ENCODE assay signal across 14 cellular contexts in genomic region chr4:39732728-39733127, GRCh38. TPM values are rescaled to one million over a fixed set of nuclear protein-coding genes. Genes with fewer than 3 reads are reported as not detected.
DNase-seq lines count a peak whose midpoint lies in the region; ATAC-seq, FAIRE-seq and TF ChIP-seq lines count a peak whose summit lies in the region.
"Had no signal": no experiment of that assay in that cellular context is flagged by ENCODE, and none has a peak within 500 bp of the region (broad histone marks: within the 10 kb centered on the region; RNA-seq: fewer than 3 reads in every experiment).

No MANE protein-coding gene starts in this region.

- H3K4me1 Mint-ChIP-seq in activated CD8-positive, alpha-beta T cell treated with anti-CD3 and anti-CD28 coated beads for 36 hours (ENCODE audit: low read depth): peaks cover 26% of the 10 kb centered on the region
- peaks cover 6% of the 10 kb centered on the region for H3K4me1 Mint-ChIP-seq in activated CD8-positive, alpha-beta T cell treated with anti-CD3 and anti-CD28 coated beads, Interleukin-2, amount 10 ng/mL, durations not matched to agents 7 days and 5 days (ENCODE audit: low read depth)
- H3K4me1 Mint-ChIP-seq in stimulated activated naive B cell treated with anti-CD40 and anti-IgM and Interleukin-4, amounts not matched to agents 10 μg/mL and 1 μg/mL and 100 μg/mL, for 72 hours: peaks cover 12 to 28% of the 10 kb centered on the region in 2 donors

- H3K27me3 Mint-ChIP-seq in activated CD8-positive, alpha-beta T cell treated with anti-CD3 and anti-CD28 coated beads for 36 hours: no peaks in the 10 kb centered on the region
- no peaks in the 10 kb centered on the region for H3K27me3 Mint-ChIP-seq in activated CD8-positive, alpha-beta T cell treated with anti-CD3 and anti-CD28 coated beads, Interleukin-2, amount 10 ng/mL, durations not matched to agents 7 days and 5 days (ENCODE audit: low read depth)
- H3K27me3 Mint-ChIP-seq in stimulated activated naive B cell treated with anti-CD40 and anti-IgM and Interleukin-4, amounts not matched to agents 10 μg/mL and 1 μg/mL and 100 μg/mL, for 72 hours: no peaks in the 10 kb centered on the region

- POLR2A ChIA-PET in activated CD8-positive, alpha-beta T cell treated with anti-CD3 and anti-CD28 coated beads for 36 hours (lab: Charles Lee): interaction anchor here (0.7 to 2.0 kb wide), 3 partner anchors 13 to 937 kb away, joined by 3 to 4 read pairs (median 4); no protein-coding TSS in a partner anchor
- POLR2A ChIA-PET in activated CD8-positive, alpha-beta T cell treated with anti-CD3 and anti-CD28 coated beads, Interleukin-2, amount 10 ng/mL, durations not matched to agents 7 days and 5 days (lab: Charles Lee): no interaction called here

- peak; percentile 61 for FAIRE-seq in RCC 7860 (lab: Jason Lieb, UNC)
- FAIRE-seq: HepG2 had no signal

- ATAC-seq in activated CD8-positive, alpha-beta T cell treated with anti-CD3 and anti-CD28 coated beads for 36 hours: no peak
- ATAC-seq in activated CD8-positive, alpha-beta T cell treated with anti-CD3 and anti-CD28 coated beads, Interleukin-2, amount 10 ng/mL, durations not matched to agents 7 days and 5 days: no peak
- ATAC-seq in stimulated activated naive B cell treated with anti-CD40 and anti-IgM and Interleukin-4, amounts not matched to agents 10 μg/mL and 1 μg/mL and 100 μg/mL, for 72 hours (replicated peaks): peak; percentile 33 to 39
- no peak for ATAC-seq in HG03521 (IDR thresholded peaks at IDR 0.05; ENCODE audit: unreplicated experiment)
- ATAC-seq: HCT116, HepG2 had no signal

- peaks cover 13% of the 10 kb centered on the region for H3K36me3 Mint-ChIP-seq in activated CD8-positive, alpha-beta T cell treated with anti-CD3 and anti-CD28 coated beads for 36 hours (ENCODE audit: low read depth)
- H3K36me3 Mint-ChIP-seq in activated CD8-positive, alpha-beta T cell treated with anti-CD3 and anti-CD28 coated beads, Interleukin-2, amount 10 ng/mL, durations not matched to agents 7 days and 5 days (ENCODE audit: low read depth): peaks cover 19% of the 10 kb centered on the region
- H3K36me3 Mint-ChIP-seq in stimulated activated naive B cell treated with anti-CD40 and anti-IgM and Interleukin-4, amounts not matched to agents 10 μg/mL and 1 μg/mL and 100 μg/mL, for 72 hours: peaks cover 3 to 8% of the 10 kb centered on the region in 2 donors

- intact Hi-C loops in activated CD8-positive, alpha-beta T cell treated with anti-CD3 and anti-CD28 coated beads for 36 hours (cut with micrococcal nuclease): no loop called here

- H3K4me1 ChIP-seq in fibroblast of lung (ENCODE audit: control insufficient read depth, extremely low read depth, insufficient read depth, low read length): peaks cover 2% of the 10 kb centered on the region

- H3K9me3 ChIP-seq in fibroblast of lung (ENCODE audit: control insufficient read depth, insufficient read depth, low read depth, low read length): no peaks in the 10 kb centered on the region
- H3K9me3 ChIP-seq: BLaER1 treated with 17β-estradiol and CSF1 and Interleukin-3, amounts not matched to agents 10 nM and 100 nM; tibial artery had no signal

- no peaks in the 10 kb centered on the region for H3K27me3 ChIP-seq in fibroblast of lung (ENCODE audit: control insufficient read depth, insufficient read depth, low read length)
- H3K27me3 ChIP-seq: BLaER1 treated with 17β-estradiol and CSF1 and Interleukin-3, amounts not matched to agents 10 nM and 100 nM; tibial artery had no signal

- no peak overlapping the region for H3K4me3 ChIP-seq in fibroblast of lung (replicated peaks in 1 of 4; ENCODE audit: control extremely low read depth in 1 of 4, insufficient read depth in 1 of 4, low read depth in 3 of 4, low read length in 4 of 4)
- H3K4me3 ChIP-seq: BLaER1 treated with 17β-estradiol and CSF1 and Interleukin-3, amounts not matched to agents 10 nM and 100 nM; tibial artery had no signal

- TF ChIP-seq CTCF in activated CD8-positive, alpha-beta T cell treated with anti-CD3 and anti-CD28 coated beads for 36 hours (IDR thresholded peaks at IDR 0.05): no peak
- TF ChIP-seq CTCF in fibroblast of lung (conservative IDR thresholded peaks at IDR 0.05 in 1 of 2, IDR thresholded peaks at IDR 0.05 in 1 of 2; ENCODE audit: low read depth in 1 of 2, low read length in 2 of 2): no peak

- no peak overlapping the region for H3K9ac ChIP-seq in fibroblast of lung (ENCODE audit: insufficient read depth, low read length)
- H3K9ac ChIP-seq: BLaER1 treated with 17β-estradiol and CSF1 and Interleukin-3, amounts not matched to agents 10 nM and 100 nM had no signal

- H3K4me2 ChIP-seq in fibroblast of lung (ENCODE audit: extremely low read depth, insufficient read depth, low read length): no peak overlapping the region
- H3K4me2 ChIP-seq: BLaER1 treated with 17β-estradiol and CSF1 and Interleukin-3, amounts not matched to agents 10 nM and 100 nM had no signal

- no peak overlapping the region for H3K4me3 Mint-ChIP-seq in activated CD8-positive, alpha-beta T cell treated with anti-CD3 and anti-CD28 coated beads for 36 hours
- no peak overlapping the region for H3K4me3 Mint-ChIP-seq in activated CD8-positive, alpha-beta T cell treated with anti-CD3 and anti-CD28 coated beads, Interleukin-2, amount 10 ng/mL, durations not matched to agents 7 days and 5 days
- H3K4me3 Mint-ChIP-seq in stimulated activated naive B cell treated with anti-CD40 and anti-IgM and Interleukin-4, amounts not matched to agents 10 μg/mL and 1 μg/mL and 100 μg/mL, for 72 hours: no peak overlapping the region

- H3K27ac ChIP-seq in fibroblast of lung (ENCODE audit: insufficient read depth, low read length): no peak overlapping the region
- H3K27ac ChIP-seq: BLaER1 treated with 17β-estradiol and CSF1 and Interleukin-3, amounts not matched to agents 10 nM and 100 nM; tibial artery had no signal

- CTCF ChIA-PET in activated CD8-positive, alpha-beta T cell treated with anti-CD3 and anti-CD28 coated beads for 36 hours (lab: Charles Lee): interaction anchor here (0.7 kb wide), 1 partner anchor 430 kb away, joined by 4 read pairs; no protein-coding TSS in a partner anchor
- CTCF ChIA-PET in activated CD8-positive, alpha-beta T cell treated with anti-CD3 and anti-CD28 coated beads, Interleukin-2, amount 10 ng/mL, durations not matched to agents 7 days and 5 days (lab: Charles Lee): interaction anchor here (1.6 kb wide), 1 partner anchor 36 kb away, joined by 3 read pairs; no protein-coding TSS in a partner anchor

- peaks cover 74% of the 10 kb centered on the region for H3K79me2 ChIP-seq in fibroblast of lung (ENCODE audit: control insufficient read depth, insufficient read depth, low read length)

- DNase-seq in activated CD8-positive, alpha-beta T cell treated with anti-CD3 and anti-CD28 coated beads for 36 hours: peak; percentile 18
- no peak for DNase-seq in activated CD8-positive, alpha-beta T cell treated with anti-CD3 and anti-CD28 coated beads, Interleukin-2, amount 10 ng/mL, durations not matched to agents 7 days and 5 days
- DNase-seq in RCC 7860 (ENCODE audit: low spot score) (peak; percentile 51), fibroblast of lung (ENCODE audit: low read depth in 2 of 2) (peak; percentile 85 to 88), medulla oblongata (ENCODE audit: extremely low spot score) (no peak)
- DNase-seq in stimulated activated naive B cell treated with anti-CD40 and anti-IgM and Interleukin-4, amounts not matched to agents 10 μg/mL and 1 μg/mL and 100 μg/mL, for 72 hours: no peak
- DNase-seq in central memory CD4-positive, alpha-beta T cell: no peak
- DNase-seq: erythroblast, NCI-H774, tibial artery had no signal

- H3K9me3 Mint-ChIP-seq in activated CD8-positive, alpha-beta T cell treated with anti-CD3 and anti-CD28 coated beads for 36 hours: no peaks in the 10 kb centered on the region
- no peaks in the 10 kb centered on the region for H3K9me3 Mint-ChIP-seq in activated CD8-positive, alpha-beta T cell treated with anti-CD3 and anti-CD28 coated beads, Interleukin-2, amount 10 ng/mL, durations not matched to agents 7 days and 5 days (ENCODE audit: insufficient read depth)
- H3K9me3 Mint-ChIP-seq in stimulated activated naive B cell treated with anti-CD40 and anti-IgM and Interleukin-4, amounts not matched to agents 10 μg/mL and 1 μg/mL and 100 μg/mL, for 72 hours: no peaks in the 10 kb centered on the region

- peak overlapping the region; percentile 38 for H3K27ac Mint-ChIP-seq in activated CD8-positive, alpha-beta T cell treated with anti-CD3 and anti-CD28 coated beads for 36 hours
- H3K27ac Mint-ChIP-seq in activated CD8-positive, alpha-beta T cell treated with anti-CD3 and anti-CD28 coated beads, Interleukin-2, amount 10 ng/mL, durations not matched to agents 7 days and 5 days: no peak overlapping the region
- H3K27ac Mint-ChIP-seq in stimulated activated naive B cell treated with anti-CD40 and anti-IgM and Interleukin-4, amounts not matched to agents 10 μg/mL and 1 μg/mL and 100 μg/mL, for 72 hours: no peak overlapping the region

- peaks cover 2% of the 10 kb centered on the region for H4K20me1 ChIP-seq in fibroblast of lung (ENCODE audit: control insufficient read depth, extremely low read depth, insufficient read depth, low read length)

- H3K36me3 ChIP-seq in fibroblast of lung (ENCODE audit: control insufficient read depth, insufficient read depth, low read length): no peaks in the 10 kb centered on the region

- H2AFZ ChIP-seq in fibroblast of lung (ENCODE audit: low read length): no peak overlapping the region

RNA-seq across cellular contexts. Expression of gene UBE2K, which starts 34.8 kb away (rescaled TPM):
- total RNA-seq in activated CD8-positive, alpha-beta T cell treated with anti-CD3 and anti-CD28 coated beads for 36 hours: 10 to 100 TPM; 69.5 to 77.1 TPM
- 10 to 100 TPM; 74.9 to 78.7 TPM for total RNA-seq in activated CD8-positive, alpha-beta T cell treated with anti-CD3 and anti-CD28 coated beads, Interleukin-2, amount 10 ng/mL, durations not matched to agents 7 days and 5 days
- total RNA-seq in fibroblast of lung: 12.8 and 15.0 TPM in 2 replicates
- polyA plus RNA-seq in fibroblast of lung: 121 and 122 TPM in 2 replicates
- polyA plus RNA-seq in fibroblast of lung (2012): 131 and 137 TPM in 2 replicates
- 15.6 and 22.5 TPM in 2 replicates for polyA minus RNA-seq in fibroblast of lung (ENCODE audit: low replicate concordance)

Comparison
In these comparisons a context has a peak if more than half of its experiments do, and no peak if none do; other contexts are left out.
1. DNase-seq: peak in activated CD8-positive, alpha-beta T cell treated with anti-CD3 and anti-CD28 coated beads for 36 hours (single experiment), RCC 7860 (single experiment) and fibroblast of lung (2 of 2); none in activated CD8-positive, alpha-beta T cell treated with anti-CD3 and anti-CD28 coated beads, Interleukin-2, amount 10 ng/mL, durations not matched to agents 7 days and 5 days (single experiment), stimulated activated naive B cell treated with anti-CD40 and anti-IgM and Interleukin-4, amounts not matched to agents 10 μg/mL and 1 μg/mL and 100 μg/mL, for 72 hours (single experiment), central memory CD4-positive, alpha-beta T cell (single experiment) and medulla oblongata (single experiment).
2. ATAC-seq: peak in stimulated activated naive B cell treated with anti-CD40 and anti-IgM and Interleukin-4, amounts not matched to agents 10 μg/mL and 1 μg/mL and 100 μg/mL, for 72 hours (2 of 2); none in activated CD8-positive, alpha-beta T cell treated with anti-CD3 and anti-CD28 coated beads for 36 hours (single experiment), activated CD8-positive, alpha-beta T cell treated with anti-CD3 and anti-CD28 coated beads, Interleukin-2, amount 10 ng/mL, durations not matched to agents 7 days and 5 days (single experiment) and HG03521 (single experiment).